In the genomic region with DNA sequence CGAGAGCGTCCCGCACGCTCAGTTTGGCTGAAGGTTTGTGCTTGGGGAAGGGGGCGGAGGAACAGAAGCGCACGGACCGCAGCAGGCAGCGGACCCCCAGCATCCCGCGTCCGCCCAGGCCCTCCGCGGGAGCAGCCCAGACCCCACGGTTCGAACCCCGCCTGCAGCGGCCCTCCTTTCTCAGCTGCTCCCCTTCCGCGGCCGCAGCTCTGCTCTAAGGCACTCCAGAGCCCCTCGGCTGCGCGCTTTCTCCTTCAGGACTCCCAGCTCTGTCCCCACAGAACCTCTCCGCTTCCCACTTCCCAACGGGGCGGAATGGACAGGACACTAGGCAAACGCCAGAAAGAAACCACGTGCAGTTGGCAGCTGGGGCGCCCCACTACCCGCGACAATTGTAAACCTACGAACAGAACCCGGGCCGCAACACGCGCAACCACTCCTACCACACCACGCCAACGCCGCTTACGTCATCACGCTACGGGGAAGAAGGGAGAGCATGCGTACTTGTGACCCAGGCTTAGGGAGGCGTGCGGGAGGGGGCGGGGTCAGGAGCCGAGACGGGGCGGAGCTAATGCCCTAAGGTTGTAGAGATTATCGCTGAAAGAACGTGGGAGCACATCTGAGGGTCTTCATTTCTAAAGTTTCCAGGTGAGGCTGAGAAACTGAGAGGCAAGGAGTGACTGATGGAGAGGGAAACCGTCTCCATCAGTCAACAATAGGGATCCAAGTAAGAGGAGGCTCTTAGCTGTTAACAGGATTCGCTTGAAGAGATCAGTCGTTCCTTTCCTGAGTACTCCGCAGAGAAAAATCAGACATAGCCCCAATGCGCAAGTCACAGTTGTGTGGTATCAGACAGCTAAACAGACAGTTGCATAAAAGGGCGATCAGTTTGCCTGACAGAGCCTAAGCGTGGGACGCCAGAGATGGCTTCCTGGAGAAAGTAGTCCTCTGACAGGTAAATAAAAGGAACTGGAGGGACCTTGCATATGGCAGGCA, we compare ENCODE assay signal across 8 cellular contexts. TPM values are rescaled to one million over a fixed set of nuclear protein-coding genes. Genes with fewer than 3 reads are reported as not detected.
DNase-seq lines count a peak whose midpoint lies in the region; ATAC-seq, FAIRE-seq and TF ChIP-seq lines count a peak whose summit lies in the region.

Gene NARS2, minus strand, starts transcription at position 479 of the 996 bp plus-strand sequence. Its CDS starts 376 bp downstream, at position 103.

- H3K9me3 ChIP-seq in KOPT-K1 (ENCODE audit: insufficient read depth, low read length, poor library complexity, severe bottlenecking) (no peaks in the 10 kb centered on the region), esophagus squamous epithelium (no peaks in the 10 kb centered on the region)

- peak within 1 kb of the TSS; percentile 71 for H3K27ac Mint-ChIP-seq in activated T-cell treated with anti-CD3 and anti-CD28 coated beads, Interleukin-2, amount 50 U/mL, for 72 hours

- H3K27ac ChIP-seq in KOPT-K1 (ENCODE audit: low read depth, low read length, poor library complexity, severe bottlenecking) = peak within 1 kb of the TSS; percentile 70
- H3K27ac ChIP-seq in esophagus squamous epithelium = peak within 1 kb of the TSS; percentile 90 to 92 (median 90)

- H3K27me3 ChIP-seq in esophagus squamous epithelium = no peaks in the 10 kb centered on the region

- peak within 1 kb of the TSS; percentile 88 to 98 for H3K4me3 Mint-ChIP-seq in activated T-cell treated with anti-CD3 and anti-CD28 coated beads, Interleukin-2, amount 50 U/mL, for 72 hours

- DNase-seq in DMS79 (lab: John Stamatoyannopoulos, UW) = peak; percentile 98
- peak; percentile 89 for DNase-seq in RCC 7860 (ENCODE audit: low spot score)
- peak; percentile 98 for DNase-seq in activated T-cell treated with anti-CD3 and anti-CD28 coated beads, Interleukin-2, amount 50 U/mL, for 72 hours
- DNase-seq in esophagus squamous epithelium (lab: John Stamatoyannopoulos, UW) = peak; percentile 89
- peak; percentile 99 for DNase-seq in myocyte (ENCODE audit: low read depth)
- DNase-seq in stimulated activated CD8-positive, alpha-beta memory T cell treated with anti-CD3 and anti-CD28 coated beads, Interleukin-7, amount 100 ng/mL, for 48 hours (ENCODE audit: extremely low read depth in 1 of 2, low read depth in 1 of 2) = peak; percentile 93 to 97

- peak; percentile 90 for ATAC-seq in GM21786 (IDR thresholded peaks at IDR 0.05; ENCODE audit: unreplicated experiment)
- ATAC-seq in activated T-cell treated with anti-CD3 and anti-CD28 coated beads, Interleukin-2, amount 50 U/mL, for 72 hours (replicated peaks in 1 of 2) = peak; percentile 96 to 97

- H3K9me3 Mint-ChIP-seq in activated T-cell treated with anti-CD3 and anti-CD28 coated beads, Interleukin-2, amount 50 U/mL, for 72 hours = no peaks in the 10 kb centered on the region

- 0 to 1% methylated on average over 23 to 24 of the region's 60 CpGs for WGBS in esophagus squamous epithelium, 2 donors

- TF ChIP-seq POLR2A in esophagus squamous epithelium (IDR thresholded peaks at IDR 0.05) = peak in 3 of 4 donors; percentile 47 to 82 (median 82)

- no peaks in the 10 kb centered on the region for H3K27me3 Mint-ChIP-seq in activated T-cell treated with anti-CD3 and anti-CD28 coated beads, Interleukin-2, amount 50 U/mL, for 72 hours (ENCODE audit: low read depth)

- intact Hi-C loops in esophagus squamous epithelium (cut with DNase I) = no loop called here

- H3K36me3 Mint-ChIP-seq in activated T-cell treated with anti-CD3 and anti-CD28 coated beads, Interleukin-2, amount 50 U/mL, for 72 hours (ENCODE audit: insufficient read depth in 2 of 2) = peaks cover 0 to 14% of the 10 kb centered on the region in 2 donors

- no peak for TF ChIP-seq CTCF in esophagus squamous epithelium (IDR thresholded peaks at IDR 0.05)

- FAIRE-seq in RCC 7860 (lab: Jason Lieb, UNC) = peak; percentile 73

- peaks cover 30% of the 10 kb centered on the region for H3K4me1 Mint-ChIP-seq in activated T-cell treated with anti-CD3 and anti-CD28 coated beads, Interleukin-2, amount 50 U/mL, for 72 hours (ENCODE audit: low read depth)

- H3K36me3 ChIP-seq in KOPT-K1 (ENCODE audit: insufficient read depth, low read length) (peaks cover 23% of the 10 kb centered on the region), esophagus squamous epithelium (peaks cover 0 to 17% (median 0%) of the 10 kb centered on the region in 3 donors)

- peaks cover 9 to 24% (median 17%) of the 10 kb centered on the region in 3 donors for H3K4me1 ChIP-seq in esophagus squamous epithelium

- peak within 1 kb of the TSS; percentile 84 to 96 (median 92) for H3K4me3 ChIP-seq in esophagus squamous epithelium

RNA-seq across cellular contexts. Expression of gene NARS2, which starts in this region (rescaled TPM):
- total RNA-seq in activated T-cell treated with anti-CD3 and anti-CD28 coated beads, Interleukin-2, amount 50 U/mL, for 72 hours = 10 to 100 TPM; 15.7 to 24.4 TPM
- total RNA-seq in esophagus squamous epithelium = 10 to 100 TPM in 3 of 4 donors, 1 to 10 TPM in 1; 9.4 to 15.7 (median 13.6) TPM
- 28.0 and 29.9 TPM in 2 replicates for total RNA-seq in myocyte
- polyA plus RNA-seq in myocyte (2012) = 13.3 TPM

Comparison
In these comparisons a context has a peak if more than half of its experiments do, and no peak if none do; other contexts are left out.
1. Peak in every context shown above with its lines: DNase-seq, ATAC-seq, H3K4me3 ChIP-seq and H3K27ac ChIP-seq.